ENCODE assay signal across 17 cellular contexts in the genomic region with DNA sequence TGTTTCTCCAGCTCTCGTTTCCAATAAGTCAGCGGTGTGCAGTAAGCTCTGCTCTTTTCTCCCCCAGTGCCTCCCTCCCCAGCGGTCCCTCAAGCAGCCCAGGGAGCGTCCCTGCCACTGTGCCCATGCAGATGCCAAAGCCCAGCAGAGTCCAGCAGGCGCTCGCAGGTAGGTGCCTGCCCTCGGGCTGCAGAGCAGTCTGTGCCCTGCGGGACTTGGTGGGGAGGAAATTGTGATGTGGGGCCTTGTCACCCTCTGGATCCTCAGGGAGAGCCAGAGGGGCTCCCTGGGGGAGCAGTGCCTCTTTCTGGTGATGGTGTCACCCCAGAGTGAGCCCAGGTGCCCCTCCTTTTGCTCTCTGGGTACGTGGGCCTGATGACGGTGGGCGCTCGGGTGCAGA. TPM values are rescaled to one million over a fixed set of nuclear protein-coding genes. Genes with fewer than 3 reads are reported as not detected.
"Had no signal": no experiment of that assay in that cellular context is flagged by ENCODE, and none has a peak within 500 bp of the region (broad histone marks: within the 10 kb centered on the region; RNA-seq: fewer than 3 reads in every experiment).

No MANE protein-coding gene starts in this region.

RNA-seq across cellular contexts. Expression of a gene that starts 42.0 kb away (rescaled TPM):
- total RNA-seq: natural killer cell, occipital lobe, osteoblast, ovary, prostate gland, pulmonary artery endothelial cell, right atrium auricular region, sciatic nerve, smooth muscle cell, spleen, suprapubic skin, testis, transverse colon, upper lobe of right lung, vagina had no signal
- polyA plus RNA-seq: neural cell, ovary, smooth muscle cell, spleen, thymus had no signal
